25 cellular contexts compared by ENCODE assay signal in the genomic region with DNA sequence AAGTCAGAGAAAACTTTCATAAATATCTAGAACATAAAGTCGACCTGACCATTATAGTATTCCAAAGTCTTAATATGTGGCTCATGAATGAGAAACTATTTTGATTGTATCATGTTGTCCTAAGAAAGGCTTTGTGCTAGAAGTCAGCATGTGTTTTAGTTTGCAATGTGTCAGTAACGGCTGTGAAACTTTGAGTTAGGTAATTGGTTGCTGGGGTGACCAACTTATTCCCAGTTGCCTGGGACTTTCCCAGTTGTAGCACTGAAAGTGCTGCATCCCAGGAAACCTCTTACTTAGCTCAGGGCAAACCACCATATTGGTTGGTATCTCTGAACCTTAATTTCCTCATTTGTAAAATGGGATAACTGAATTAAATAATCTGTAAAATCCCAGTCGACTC.
"Had no signal": no experiment of that assay in that cellular context is flagged by ENCODE, and none has a peak within 500 bp of the region (broad histone marks: within the 10 kb centered on the region; RNA-seq: fewer than 3 reads in every experiment).

No MANE protein-coding gene starts in this region.

- H3K36me3 ChIP-seq: neutrophil, ovary, suprapubic skin, WERI-Rb-1 had no signal

- H3K4me3 Mint-ChIP-seq: activated CD8-positive, alpha-beta T cell treated with anti-CD3 and anti-CD28 coated beads, Interleukin-2, amount 10 ng/mL, durations not matched to agents 7 days and 5 days; central memory CD8-positive, alpha-beta T cell; endodermal cell; nephron; stimulated activated effector memory CD8-positive, alpha-beta T cell treated with anti-CD3 and anti-CD28 coated beads, Interleukin-12 subunit alpha, Interleukin-12 subunit beta, amount 100 ng/mL, for 72 hours; T-cell; T-helper 2 cell treated with Interferon-gamma antibody and Interleukin-4, amounts not matched to agents 5 μg/mL and 100 μg/mL, for 36 hours had no signal

- ATAC-seq: activated CD8-positive, alpha-beta T cell treated with anti-CD3 and anti-CD28 coated beads, Interleukin-2, amount 10 ng/mL, durations not matched to agents 7 days and 5 days; activated naive CD4-positive, alpha-beta T cell treated with anti-CD3 and anti-CD28 coated beads, Interleukin-2, amount 50 U/mL, for 72 hours; gastroesophageal sphincter; psoas muscle; right cardiac atrium; stimulated activated effector memory CD8-positive, alpha-beta T cell treated with anti-CD3 and anti-CD28 coated beads, Interleukin-12 subunit alpha, Interleukin-12 subunit beta, amount 100 ng/mL, for 72 hours; T-cell had no signal

- H3K27me3 ChIP-seq: gastroesophageal sphincter, neutrophil, ovary, stomach, suprapubic skin, tibial nerve had no signal

- DNase-seq: activated CD4-positive, alpha-beta T cell treated with anti-CD3 and anti-CD28 coated beads, Interleukin-2, amount 50 U/mL, for 1 hour; activated CD4-positive, CD25-positive, alpha-beta regulatory T cell treated with anti-CD3 and anti-CD28 coated beads, Interleukin-2, amount 50 U/mL, for 72 hours; activated CD8-positive, alpha-beta T cell treated with anti-CD3 and anti-CD28 coated beads, Interleukin-2, amount 10 ng/mL, durations not matched to agents 7 days and 5 days; aorta; cortex of kidney; endodermal cell; left ventricle myocardium superior; ovary; psoas muscle; right cardiac atrium; stimulated activated CD4-positive, alpha-beta T cell treated with anti-CD3 and anti-CD28 coated beads, Interleukin-2, amount 100 ng/mL, for 24 hours; stomach; T-cell; WERI-Rb-1 had no signal

- H3K4me1 Mint-ChIP-seq: central memory CD8-positive, alpha-beta T cell; endodermal cell; stimulated activated effector memory CD8-positive, alpha-beta T cell treated with anti-CD3 and anti-CD28 coated beads, Interleukin-12 subunit alpha, Interleukin-12 subunit beta, amount 100 ng/mL, for 72 hours; T-cell had no signal

- H3K36me3 Mint-ChIP-seq: stimulated activated effector memory CD8-positive, alpha-beta T cell treated with anti-CD3 and anti-CD28 coated beads, Interleukin-12 subunit alpha, Interleukin-12 subunit beta, amount 100 ng/mL, for 72 hours had no signal

- H3K4me3 ChIP-seq: gastroesophageal sphincter, ovary, psoas muscle, skin epidermis, stomach, suprapubic skin, tibial nerve had no signal

- H3K27ac Mint-ChIP-seq: activated CD8-positive, alpha-beta T cell treated with anti-CD3 and anti-CD28 coated beads, Interleukin-2, amount 10 ng/mL, durations not matched to agents 7 days and 5 days; activated naive CD4-positive, alpha-beta T cell treated with anti-CD3 and anti-CD28 coated beads, Interleukin-2, amount 50 U/mL, for 72 hours; endodermal cell; nephron; stimulated activated effector memory CD8-positive, alpha-beta T cell treated with anti-CD3 and anti-CD28 coated beads, Interleukin-12 subunit alpha, Interleukin-12 subunit beta, amount 100 ng/mL, for 72 hours; T-cell; T-helper 2 cell treated with Interferon-gamma antibody and Interleukin-4, amounts not matched to agents 5 μg/mL and 100 μg/mL, for 36 hours had no signal

- H3K4me1 ChIP-seq: gastroesophageal sphincter, psoas muscle, tibial nerve had no signal

- H3K9me3 Mint-ChIP-seq: central memory CD8-positive, alpha-beta T cell; stimulated activated effector memory CD8-positive, alpha-beta T cell treated with anti-CD3 and anti-CD28 coated beads, Interleukin-12 subunit alpha, Interleukin-12 subunit beta, amount 100 ng/mL, for 72 hours; T-helper 2 cell treated with Interferon-gamma antibody and Interleukin-4, amounts not matched to agents 5 μg/mL and 100 μg/mL, for 36 hours had no signal

- H3K27ac ChIP-seq: epithelial cell of prostate, gastroesophageal sphincter, neutrophil, ovary, psoas muscle, skin epidermis, stomach, suprapubic skin, tibial nerve, WERI-Rb-1 had no signal

- H3K27me3 Mint-ChIP-seq: central memory CD8-positive, alpha-beta T cell; T-cell had no signal

- H3K9me3 ChIP-seq: gastroesophageal sphincter, neutrophil, ovary, psoas muscle, stomach, suprapubic skin, tibial nerve had no signal
